Comparison of ENCODE assay signal across 9 cellular contexts in genomic region chr6:88641178-88641903, GRCh38.
A peak's percentile ranks its signal among the peaks of the same experiment; 100 is the strongest.
DNase-seq lines count a peak whose midpoint lies in the region; ATAC-seq, FAIRE-seq and TF ChIP-seq lines count a peak whose summit lies in the region.
"Had no signal": no experiment of that assay in that cellular context is flagged by ENCODE, and none has a peak within 500 bp of the region (broad histone marks: within the 10 kb centered on the region; RNA-seq: fewer than 3 reads in every experiment).

No MANE protein-coding gene starts in this region.

- no peak for TF ChIP-seq CTCF in glutamatergic neuron (IDR thresholded peaks at IDR 0.05; ENCODE audit: partially characterized antibody, unreplicated experiment)

- DNase-seq in GM12891 (ENCODE audit: insufficient read length, low spot score) (no peak), NCI-H1092 treated with DMSO at 0.1 percent for 48 hours (lab: John Stamatoyannopoulos, UW) (no peak), glutamatergic neuron (no peak), cortex of kidney (lab: John Stamatoyannopoulos, UW) (no peak)
- DNase-seq in central memory CD8-positive, alpha-beta T cell (ENCODE audit: low spot score in 2 of 2) = no peak
- DNase-seq in stimulated activated CD4-positive, alpha-beta T cell treated with anti-CD3 and anti-CD28 coated beads, Interleukin-2, amount 100 ng/mL, for 48 hours = no peak
- DNase-seq: DMS 273 treated with DMSO at 0.1 percent for 48 hours had no signal

- no peaks in the 10 kb centered on the region for H3K27me3 Mint-ChIP-seq in central memory CD8-positive, alpha-beta T cell
- H3K27me3 Mint-ChIP-seq in glutamatergic neuron (ENCODE audit: unreplicated experiment) = peaks cover 2% of the 10 kb centered on the region

- H3K36me3 Mint-ChIP-seq in central memory CD8-positive, alpha-beta T cell (ENCODE audit: insufficient read depth) = no peaks in the 10 kb centered on the region
- H3K36me3 Mint-ChIP-seq in glutamatergic neuron (ENCODE audit: unreplicated experiment) = no peaks in the 10 kb centered on the region

- ATAC-seq in GM19467 (IDR thresholded peaks at IDR 0.05; ENCODE audit: unreplicated experiment) = peak; percentile 93
- ATAC-seq in HG03108 (IDR thresholded peaks at IDR 0.05; ENCODE audit: unreplicated experiment) = peak; percentile 95
- ATAC-seq in central memory CD8-positive, alpha-beta T cell (replicated peaks; ENCODE audit: extremely low read depth, poor library complexity, severe bottlenecking) = no peak

- no peak for TF ChIP-seq POLR2A in GM12891 (IDR thresholded peaks at IDR 0.05; ENCODE audit: low read depth, low read length)

- H3K4me1 Mint-ChIP-seq in central memory CD8-positive, alpha-beta T cell = peaks cover 7% of the 10 kb centered on the region
- H3K4me1 Mint-ChIP-seq in glutamatergic neuron (ENCODE audit: low read depth, unreplicated experiment) = peaks cover 12% of the 10 kb centered on the region

- no peak overlapping the region for H3K4me3 Mint-ChIP-seq in central memory CD8-positive, alpha-beta T cell
- no peak overlapping the region for H3K4me3 Mint-ChIP-seq in glutamatergic neuron (ENCODE audit: unreplicated experiment)

- peak; percentile 90 for FAIRE-seq in GM12891 (lab: Jason Lieb, UNC)

- no peaks in the 10 kb centered on the region for H3K9me3 Mint-ChIP-seq in central memory CD8-positive, alpha-beta T cell
- H3K9me3 Mint-ChIP-seq in glutamatergic neuron (ENCODE audit: unreplicated experiment) = no peaks in the 10 kb centered on the region

- H3K27ac Mint-ChIP-seq in central memory CD8-positive, alpha-beta T cell (ENCODE audit: low read depth) = peak overlapping the region; percentile 11
- no peak overlapping the region for H3K27ac Mint-ChIP-seq in glutamatergic neuron (ENCODE audit: unreplicated experiment)

TF ChIP-seq in GM12891, 5 proteins besides CTCF, POLR2A, EP300 and RAD21:
- TF ChIP-seq POU2F2 (IDR thresholded peaks at IDR 0.05; ENCODE audit: low read depth, low read length) (no peak), SPI1 (IDR thresholded peaks at IDR 0.05; ENCODE audit: low read depth, low read length) (peak; percentile 78)
